In genomic region chr1:90963651-90964050, GRCh38 we compare ENCODE assay signal across 11 cellular contexts. TPM values are rescaled to one million over a fixed set of nuclear protein-coding genes. Genes with fewer than 3 reads are reported as not detected.
A peak's percentile ranks its signal among the peaks of the same experiment; 100 is the strongest.
DNase-seq lines count a peak whose midpoint lies in the region; ATAC-seq and TF ChIP-seq lines count a peak whose summit lies in the region.
"Had no signal": no experiment of that assay in that cellular context is flagged by ENCODE, and none has a peak within 500 bp of the region (broad histone marks: within the 10 kb centered on the region; RNA-seq: fewer than 3 reads in every experiment).

No MANE protein-coding gene starts in this region.

- no peak overlapping the region for H2BK12ac ChIP-seq in mesenchymal stem cell (ENCODE audit: low read length in 2 of 2)

- no peak overlapping the region for H2BK5ac ChIP-seq in mesenchymal stem cell (ENCODE audit: low read depth, low read length, poor library complexity, severe bottlenecking)

- DNase-seq in DMS53 (lab: John Stamatoyannopoulos, UW) (peak; percentile 56), LHCN-M2 (ENCODE audit: low read depth) (peak; percentile 15), choroid plexus epithelial cell (ENCODE audit: low read depth) (peak; percentile 35), mesenchymal stem cell (peak; percentile 15), SIG-M5 treated with dmso at 0.1 percent for 504 hours (lab: John Stamatoyannopoulos, UW; ENCODE audit: unreplicated experiment) (no peak)
- no peak for DNase-seq in activated T-cell treated with anti-CD3 and anti-CD28 coated beads, Interleukin-2, amount 50 U/mL, for 1 hour
- DNase-seq: HFFc6, NCI-H446 treated with DMSO at 0.1 percent for 48 hours, Right ventricle myocardium superior, SK-N-SH had no signal

- H4K91ac ChIP-seq in mesenchymal stem cell (ENCODE audit: low read length), result no peak overlapping the region

- no peak for TF ChIP-seq CTCF in choroid plexus epithelial cell (conservative IDR thresholded peaks at IDR 0.05; ENCODE audit: low read depth, low read length)

- H3K27ac ChIP-seq in mesenchymal stem cell (ENCODE audit: low read length, poor library complexity, severe bottlenecking), result no peak overlapping the region

- no peak overlapping the region for H2AK5ac ChIP-seq in mesenchymal stem cell (ENCODE audit: low read length, severe bottlenecking)

- no peak overlapping the region for H3K18ac ChIP-seq in mesenchymal stem cell (ENCODE audit: low read depth in 1 of 2, low read length in 2 of 2)

- no peak overlapping the region for H3K23ac ChIP-seq in mesenchymal stem cell (ENCODE audit: low read length in 2 of 2)

- H2BK15ac ChIP-seq in mesenchymal stem cell (ENCODE audit: low read depth, poor library complexity, severe bottlenecking), result no peak overlapping the region

- H3K27me3 ChIP-seq in mesenchymal stem cell (ENCODE audit: control insufficient read depth in 1 of 2, insufficient read depth in 1 of 2, low read length in 2 of 2), result no peaks in the 10 kb centered on the region

- no peak overlapping the region for H4K8ac ChIP-seq in mesenchymal stem cell (ENCODE audit: low read length)

- H3K9me3 ChIP-seq in mesenchymal stem cell (ENCODE audit: control insufficient read depth, low read length), result no peaks in the 10 kb centered on the region
- H3K9me3 ChIP-seq: SK-N-SH had no signal

- no peak overlapping the region for H2AFZ ChIP-seq in mesenchymal stem cell (ENCODE audit: low read depth, low read length)

- H3K4ac ChIP-seq in mesenchymal stem cell (ENCODE audit: low read depth in 1 of 2, low read length in 2 of 2), result no peak overlapping the region

- H3K4me3 ChIP-seq in choroid plexus epithelial cell (ENCODE audit: low read depth, low read length) (no peak overlapping the region), mesenchymal stem cell (ENCODE audit: insufficient read depth in 1 of 2, low read depth in 1 of 2, low read length in 2 of 2) (no peak overlapping the region)

- WGBS in mesenchymal stem cell, result no CpG with 5 or more reads among the region's 1 CpG

- peaks cover 7% of the 10 kb centered on the region for H3K79me1 ChIP-seq in mesenchymal stem cell (replicated peaks; ENCODE audit: low read length, poor library complexity, severe bottlenecking)

- no peak overlapping the region for H2BK120ac ChIP-seq in mesenchymal stem cell (ENCODE audit: low read depth, low read length)

- H3K4me2 ChIP-seq in mesenchymal stem cell (ENCODE audit: low read length, poor library complexity, severe bottlenecking), result peak overlapping the region; percentile 16
- H3K4me2 ChIP-seq: SK-N-SH had no signal

- no peaks in the 10 kb centered on the region for H3K4me1 ChIP-seq in mesenchymal stem cell (ENCODE audit: control insufficient read depth, insufficient read depth, low read depth, low read length)

- ATAC-seq in GM18511 (IDR thresholded peaks at IDR 0.05; ENCODE audit: unreplicated experiment), result no peak

- no peak overlapping the region for H3K9ac ChIP-seq in mesenchymal stem cell (ENCODE audit: low read length)
- H3K9ac ChIP-seq: SK-N-SH had no signal

- no peak overlapping the region for H3K14ac ChIP-seq in mesenchymal stem cell (ENCODE audit: low read length in 2 of 2)

- peaks cover 0 to 7% of the 10 kb centered on the region in 2 experiments for H3K36me3 ChIP-seq in mesenchymal stem cell (ENCODE audit: control insufficient read depth in 1 of 2, insufficient read depth in 2 of 2, low read depth in 1 of 2, low read length in 2 of 2)

RNA-seq across cellular contexts. Expression of gene ZNF644, which starts 58.2 kb away (rescaled TPM):
- 39.6 and 39.9 TPM in 2 replicates for total RNA-seq in LHCN-M2 (2014; rRNA removed)
- polyA plus RNA-seq in LHCN-M2 (2012), result 7.8 TPM
- 22.6 TPM for polyA plus RNA-seq in mesenchymal stem cell (2013, experiment 1 of 2)
- 22.1 TPM for polyA plus RNA-seq in mesenchymal stem cell (2013, experiment 2 of 2)

Comparison
In these comparisons a context has a peak if more than half of its experiments do, and no peak if none do; other contexts are left out.
1. DNase-seq: peak in DMS53 (single experiment), LHCN-M2 (single experiment), choroid plexus epithelial cell (single experiment) and mesenchymal stem cell (single experiment); none in SIG-M5 treated with dmso at 0.1 percent for 504 hours (single experiment) and activated T-cell treated with anti-CD3 and anti-CD28 coated beads, Interleukin-2, amount 50 U/mL, for 1 hour (single experiment).